Comparison of ENCODE assay signal across 16 cellular contexts in the genomic region with DNA sequence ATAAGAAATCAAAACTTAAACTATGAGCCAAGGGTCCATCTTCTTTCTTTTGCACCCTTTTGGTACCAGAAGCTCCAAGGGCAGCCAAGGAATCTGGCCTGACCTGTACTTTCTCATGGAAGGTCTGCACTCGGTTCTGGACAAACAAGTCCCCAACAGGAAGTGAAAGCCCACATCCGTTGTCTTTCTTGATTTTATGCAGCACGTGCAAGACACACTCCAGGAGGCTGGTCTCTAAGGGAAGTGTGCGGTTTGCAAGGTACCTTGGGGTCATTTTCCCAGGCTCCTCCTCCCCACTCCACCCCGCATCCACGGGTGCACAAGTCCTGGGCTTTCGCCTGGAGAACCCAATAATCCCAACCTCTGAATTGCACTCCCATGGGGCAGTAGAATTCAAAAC.
DNase-seq lines count a peak whose midpoint lies in the region; ATAC-seq, FAIRE-seq and TF ChIP-seq lines count a peak whose summit lies in the region.
"Had no signal": no experiment of that assay in that cellular context is flagged by ENCODE, and none has a peak within 500 bp of the region (broad histone marks: within the 10 kb centered on the region; RNA-seq: fewer than 3 reads in every experiment).

No MANE protein-coding gene starts in this region.

- TF ChIP-seq EP300 in suprapubic skin (IDR thresholded peaks at IDR 0.05), result no peak

- H4K20me1 ChIP-seq in OCI-LY1 (ENCODE audit: insufficient read depth, low read length), result no peaks in the 10 kb centered on the region

- no peak for FAIRE-seq in GM12891 (lab: Jason Lieb, UNC)

- H3K4me1 ChIP-seq in OCI-LY1 (ENCODE audit: insufficient read depth, low read length, severe bottlenecking), result peaks cover 61% of the 10 kb centered on the region
- peaks cover 7 to 40% of the 10 kb centered on the region in 2 donors for H3K4me1 ChIP-seq in naive thymus-derived CD4-positive, alpha-beta T cell (ENCODE audit: control insufficient read depth in 2 of 2, insufficient read depth in 2 of 2, low read length in 2 of 2)
- peaks cover 5% of the 10 kb centered on the region for H3K4me1 ChIP-seq in suprapubic skin
- no peaks in the 10 kb centered on the region for H3K4me1 ChIP-seq in Caco-2

- peak; percentile 63 for ATAC-seq in GM21447 (IDR thresholded peaks at IDR 0.05; ENCODE audit: unreplicated experiment)
- peak; percentile 12 for ATAC-seq in naive thymus-derived CD4-positive, alpha-beta T cell
- ATAC-seq: PC-3 had no signal

- intact Hi-C loops in naive thymus-derived CD4-positive, alpha-beta T cell (cut with micrococcal nuclease), result no loop called here
- intact Hi-C loops in Caco-2 (cut with micrococcal nuclease; ENCODE audit: unreplicated experiment), result no loop called here

- H3K79me2 ChIP-seq in OCI-LY1 (ENCODE audit: insufficient read depth, low read length), result no peaks in the 10 kb centered on the region
- H3K79me2 ChIP-seq: hepatocyte had no signal

- H3K27me3 ChIP-seq in OCI-LY1 (ENCODE audit: insufficient read depth, low read length), result no peaks in the 10 kb centered on the region
- no peaks in the 10 kb centered on the region for H3K27me3 ChIP-seq in naive thymus-derived CD4-positive, alpha-beta T cell (ENCODE audit: control insufficient read depth in 2 of 2, insufficient read depth in 2 of 2, low read length in 2 of 2)
- no peaks in the 10 kb centered on the region for H3K27me3 ChIP-seq in suprapubic skin
- H3K27me3 ChIP-seq in Caco-2 (replicated peaks; ENCODE audit: control insufficient read depth, insufficient read depth, low read length), result no peaks in the 10 kb centered on the region
- H3K27me3 ChIP-seq: hepatocyte had no signal

- H3K36me3 ChIP-seq in OCI-LY1 (ENCODE audit: insufficient read depth, low read length) (peaks cover 54% of the 10 kb centered on the region), suprapubic skin (no peaks in the 10 kb centered on the region), Caco-2 (ENCODE audit: control insufficient read depth, insufficient read depth, low read length) (no peaks in the 10 kb centered on the region)
- peaks cover 0 to 45% (median 3%) of the 10 kb centered on the region in 3 experiments for H3K36me3 ChIP-seq in naive thymus-derived CD4-positive, alpha-beta T cell (ENCODE audit: control insufficient read depth in 2 of 3, insufficient read depth in 3 of 3, low read length in 3 of 3)

- peak overlapping the region; percentile 80 for H3K27ac ChIP-seq in OCI-LY1 (ENCODE audit: low read depth, low read length, poor library complexity, severe bottlenecking)
- H3K27ac ChIP-seq in naive thymus-derived CD4-positive, alpha-beta T cell (ENCODE audit: low read depth, low read length), result no peak overlapping the region
- no peak overlapping the region for H3K27ac ChIP-seq in suprapubic skin
- H3K27ac ChIP-seq: hepatocyte had no signal

- peak overlapping the region in 4 of 9 donors; percentile 10 to 43 (median 22) for H3K27ac Mint-ChIP-seq in naive thymus-derived CD4-positive, alpha-beta T cell
- no peak overlapping the region for H3K27ac Mint-ChIP-seq in Caco-2 (ENCODE audit: unreplicated experiment)
- H3K27ac Mint-ChIP-seq: T-helper 1 cell treated with Interleukin-12 subunit alpha and Interleukin-12 subunit beta and Interleukin-4 antibody, amounts not matched to agents 30 μg/mL and 1 μg/mL, for 36 hours had no signal

- H3K9me3 ChIP-seq in OCI-LY1 (ENCODE audit: low read length) (no peaks in the 10 kb centered on the region), suprapubic skin (no peaks in the 10 kb centered on the region), Caco-2 (no peaks in the 10 kb centered on the region)
- no peaks in the 10 kb centered on the region for H3K9me3 ChIP-seq in naive thymus-derived CD4-positive, alpha-beta T cell (ENCODE audit: control insufficient read depth in 2 of 3, low read length in 3 of 3)

- H3K9me2 ChIP-seq in OCI-LY1 (ENCODE audit: low read depth, low read length), result no peaks in the 10 kb centered on the region

- 75% methylated on average over 7 of the region's 7 CpGs for WGBS in suprapubic skin

- no TSS peak for BruUV-seq in Caco-2 (replicated peaks; lab: Mats Ljungman, UMichigan)

- H2AFZ ChIP-seq in OCI-LY1 (ENCODE audit: low read length), result no peak overlapping the region
- H2AFZ ChIP-seq: hepatocyte had no signal

- DNase-seq in GM12891 (ENCODE audit: insufficient read length, low spot score), result peak; percentile 35
- no peak for DNase-seq in naive thymus-derived CD4-positive, alpha-beta T cell
- DNase-seq in suprapubic skin (ENCODE audit: low spot score in 2 of 2), result no peak
- no peak for DNase-seq in Caco-2
- no peak for DNase-seq in central memory CD4-positive, alpha-beta T cell
- no peak for DNase-seq in activated CD4-positive, alpha-beta T cell treated with anti-CD3 and anti-CD28 coated beads, Interleukin-2, amount 50 U/mL, for 1 hour
- DNase-seq: COR-L47, erythroblast, KG1, NCI-H2081 treated with DMSO at 0.1 percent for 48 hours, nucleus accumbens, PC-3 had no signal

- peaks cover 9 to 56% (median 38%) of the 10 kb centered on the region in 5 donors for H3K36me3 Mint-ChIP-seq in naive thymus-derived CD4-positive, alpha-beta T cell
- peaks cover 14% of the 10 kb centered on the region for H3K36me3 Mint-ChIP-seq in Caco-2 (ENCODE audit: insufficient read depth, unreplicated experiment)

- H3K27me3 Mint-ChIP-seq in naive thymus-derived CD4-positive, alpha-beta T cell, result no peaks in the 10 kb centered on the region
- H3K27me3 Mint-ChIP-seq in Caco-2 (ENCODE audit: insufficient read depth, unreplicated experiment), result no peaks in the 10 kb centered on the region

- peaks cover 0 to 41% (median 12%) of the 10 kb centered on the region in 7 donors for H3K4me1 Mint-ChIP-seq in naive thymus-derived CD4-positive, alpha-beta T cell
- peaks cover 13% of the 10 kb centered on the region for H3K4me1 Mint-ChIP-seq in Caco-2 (ENCODE audit: low read depth, unreplicated experiment)

- no peak overlapping the region for H3K4me3 Mint-ChIP-seq in naive thymus-derived CD4-positive, alpha-beta T cell
- no peak overlapping the region for H3K4me3 Mint-ChIP-seq in Caco-2 (ENCODE audit: unreplicated experiment)
- H3K4me3 Mint-ChIP-seq: T-helper 1 cell treated with Interleukin-12 subunit alpha and Interleukin-12 subunit beta and Interleukin-4 antibody, amounts not matched to agents 30 μg/mL and 1 μg/mL, for 36 hours had no signal

- H3K4me3 ChIP-seq in OCI-LY1 (ENCODE audit: low read depth, low read length, poor library complexity, severe bottlenecking), result no peak overlapping the region
- H3K4me3 ChIP-seq in naive thymus-derived CD4-positive, alpha-beta T cell (ENCODE audit: low read length), result no peak overlapping the region
- H3K4me3 ChIP-seq in suprapubic skin, result no peak overlapping the region
- no peak overlapping the region for H3K4me3 ChIP-seq in Caco-2 (ENCODE audit: low read depth, low read length)
- H3K4me3 ChIP-seq: hepatocyte had no signal

- no peaks in the 10 kb centered on the region for H3F3A ChIP-seq in OCI-LY1 (ENCODE audit: insufficient read depth, low read length)

- no peak overlapping the region for H3K4me2 ChIP-seq in OCI-LY1 (ENCODE audit: low read length)
- H3K4me2 ChIP-seq: hepatocyte had no signal

- H3K9ac ChIP-seq in OCI-LY1 (ENCODE audit: low read length), result no peak overlapping the region

- CTCF ChIA-PET in naive thymus-derived CD4-positive, alpha-beta T cell (lab: Charles Lee), result no interaction called here
- CTCF ChIA-PET in Caco-2 (lab: Charles Lee), result no interaction called here

- POLR2A ChIA-PET in naive thymus-derived CD4-positive, alpha-beta T cell (lab: Charles Lee), result no interaction called here
- POLR2A ChIA-PET in Caco-2 (lab: Charles Lee), result no interaction called here

- TF ChIP-seq CTCF in OCI-LY1 (IDR thresholded peaks at IDR 0.05; ENCODE audit: low read length) (no peak), suprapubic skin (IDR thresholded peaks at IDR 0.05) (no peak), Caco-2 (IDR thresholded peaks at IDR 0.05; ENCODE audit: insufficient read depth in 1 of 2, low read depth in 1 of 2, low read length in 1 of 2, severe bottlenecking in 1 of 2, unreplicated experiment in 1 of 2) (no peak)

- no peaks in the 10 kb centered on the region for H3K9me3 Mint-ChIP-seq in naive thymus-derived CD4-positive, alpha-beta T cell
- H3K9me3 Mint-ChIP-seq in Caco-2 (ENCODE audit: unreplicated experiment), result no peaks in the 10 kb centered on the region
- H3K9me3 Mint-ChIP-seq: T-helper 1 cell treated with Interleukin-12 subunit alpha and Interleukin-12 subunit beta and Interleukin-4 antibody, amounts not matched to agents 30 μg/mL and 1 μg/mL, for 36 hours had no signal

- TF ChIP-seq POLR2A in GM12891 (IDR thresholded peaks at IDR 0.05; ENCODE audit: low read depth, low read length) (no peak), suprapubic skin (IDR thresholded peaks at IDR 0.05) (no peak)

TF ChIP-seq in GM12891, 5 proteins besides CTCF, POLR2A, EP300 and RAD21:
- TF ChIP-seq TAF1 (IDR thresholded peaks at IDR 0.05; ENCODE audit: low read depth, low read length) (no peak), SPI1 (IDR thresholded peaks at IDR 0.05; ENCODE audit: low read depth, low read length) (peak; percentile 73), POU2F2 (IDR thresholded peaks at IDR 0.05; ENCODE audit: low read depth, low read length) (peak; percentile 61; the same call in 1 of the 2 replicates), PAX5 (IDR thresholded peaks at IDR 0.05; ENCODE audit: insufficient read depth, low read length, severe bottlenecking) (no peak), POLR2AphosphoS5 (IDR thresholded peaks at IDR 0.05; ENCODE audit: low read depth, low read length) (no peak)
TF ChIP-seq in GM12891: peak in this region for 2.
